Comparison of ENCODE assay signal across 6 cellular contexts in the genomic region with DNA sequence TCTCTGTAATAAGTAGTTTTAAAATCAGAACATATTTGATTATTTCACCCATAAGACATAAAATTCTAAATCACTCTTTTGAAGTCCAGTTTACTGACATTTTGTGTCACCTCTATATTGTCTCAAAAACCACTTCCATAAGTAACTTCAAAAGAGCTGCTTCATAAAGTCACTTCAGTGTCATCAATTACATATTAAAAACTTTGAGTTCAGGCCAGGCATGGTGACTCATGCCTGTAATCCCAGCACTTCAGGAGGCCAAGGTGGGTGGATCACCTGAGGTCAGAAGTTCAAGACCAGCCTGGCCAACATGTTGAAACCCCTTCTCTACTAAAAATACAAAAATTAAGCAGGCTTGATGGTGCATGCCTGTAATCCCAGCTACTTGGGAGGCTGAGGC. TPM values are rescaled to one million over a fixed set of nuclear protein-coding genes. Genes with fewer than 3 reads are reported as not detected.
"Had no signal": no experiment of that assay in that cellular context is flagged by ENCODE, and none has a peak within 500 bp of the region (broad histone marks: within the 10 kb centered on the region; RNA-seq: fewer than 3 reads in every experiment).

No MANE protein-coding gene starts in this region.

RNA-seq across cellular contexts. Expression of gene TACR3, which starts 53.0 kb away (rescaled TPM):
- total RNA-seq: HepG2, HT-29, HT1080, IMR-90, K562 had no signal
- polyA plus RNA-seq: HepG2, IgD-negative memory B cell, IMR-90, K562 had no signal
